ENCODE assay signal across 15 cellular contexts in the genomic region with DNA sequence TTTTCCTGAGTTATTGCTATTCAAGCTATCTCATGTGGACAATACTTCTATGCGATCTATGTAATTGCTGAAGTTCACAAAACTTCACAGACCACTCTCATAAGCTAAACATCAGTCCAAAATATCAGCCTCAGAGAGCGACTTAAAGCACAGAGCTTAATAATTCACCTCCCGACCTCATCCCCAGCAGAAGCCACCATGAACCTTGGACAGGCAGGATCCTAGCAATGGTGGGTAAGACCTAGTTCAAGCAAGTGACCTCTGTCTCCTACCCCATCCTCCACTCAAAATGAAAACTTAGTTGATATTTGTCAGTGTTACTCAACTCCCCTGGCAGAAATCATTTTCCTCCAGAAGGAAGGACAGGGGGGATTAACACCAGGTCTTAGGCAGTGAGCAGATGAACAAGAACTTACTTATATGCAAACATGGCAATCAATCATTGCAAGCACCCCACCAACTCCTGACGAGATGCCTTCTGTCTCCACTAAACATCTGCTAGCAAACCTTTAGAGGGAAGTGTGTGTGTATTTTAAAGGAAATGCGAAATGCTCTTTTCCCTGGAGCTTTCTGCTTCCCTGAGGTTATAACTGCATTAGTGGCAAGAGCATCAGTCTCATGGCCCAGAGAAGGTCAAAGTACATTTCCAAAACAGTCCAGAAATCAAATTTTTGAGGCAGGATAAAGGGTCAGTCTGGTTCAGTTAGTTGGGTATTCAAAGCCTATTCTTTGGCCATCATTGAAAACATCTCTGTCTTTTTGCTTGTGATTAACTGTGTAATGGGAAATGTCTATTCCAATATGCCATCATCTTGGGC.
A peak's percentile ranks its signal among the peaks of the same experiment; 100 is the strongest.
DNase-seq lines count a peak whose midpoint lies in the region; TF ChIP-seq lines count a peak whose summit lies in the region.
"Had no signal": no experiment of that assay in that cellular context is flagged by ENCODE, and none has a peak within 500 bp of the region (broad histone marks: within the 10 kb centered on the region; RNA-seq: fewer than 3 reads in every experiment).

No MANE protein-coding gene starts in this region.

- WGBS in mesendoderm (ENCODE audit: extremely low coverage, insufficient coverage, low lambda C conversion rate), result no CpG with 5 or more reads among the region's 5 CpGs
- no CpG with 5 or more reads among the region's 5 CpGs for WGBS in neuronal stem cell (ENCODE audit: extremely low coverage in 2 of 2, insufficient read length in 2 of 2, insufficient replicate concordance in 1 of 2), 2 donors

- peaks cover 17 to 43% (median 21%) of the 10 kb centered on the region in 10 experiments for H3K4me1 ChIP-seq in BLaER1 treated with 17β-estradiol and CSF1 and Interleukin-3, amounts not matched to agents 10 nM and 100 nM
- H3K4me1 ChIP-seq in mesendoderm (ENCODE audit: control insufficient read depth, low read depth, low read length) (no peaks in the 10 kb centered on the region), neuronal stem cell (ENCODE audit: control insufficient read depth in 2 of 2, insufficient read depth in 1 of 2, low read depth in 1 of 2, low read length in 2 of 2) (peaks cover 0 to 8% of the 10 kb centered on the region in 2 donors), BE2C (no peaks in the 10 kb centered on the region; the same call in 1 of the 2 replicates)
- H3K4me1 ChIP-seq: SJSA1 had no signal

- H3K27me3 ChIP-seq in BLaER1 treated with 17β-estradiol and CSF1 and Interleukin-3, amounts not matched to agents 10 nM and 100 nM, result no peaks in the 10 kb centered on the region
- H3K27me3 ChIP-seq in mesendoderm (ENCODE audit: insufficient read depth, low read length, poor library complexity), result no peaks in the 10 kb centered on the region
- no peaks in the 10 kb centered on the region for H3K27me3 ChIP-seq in neuronal stem cell (ENCODE audit: control insufficient read depth in 3 of 3, insufficient read depth in 3 of 3, low read depth in 1 of 3, low read length in 3 of 3)
- peaks cover 24% of the 10 kb centered on the region for H3K27me3 ChIP-seq in BE2C
- H3K27me3 ChIP-seq: SJSA1 had no signal

- H3K79me1 ChIP-seq in mesendoderm (ENCODE audit: low read length) (no peaks in the 10 kb centered on the region), neuronal stem cell (ENCODE audit: low read depth, low read length) (no peaks in the 10 kb centered on the region)

- peaks cover 41% of the 10 kb centered on the region for H3K4me1 Mint-ChIP-seq in brain

- H3K36me3 ChIP-seq in BLaER1 treated with 17β-estradiol and CSF1 and Interleukin-3, amounts not matched to agents 10 nM and 100 nM, result no peaks in the 10 kb centered on the region
- H3K36me3 ChIP-seq in mesendoderm (ENCODE audit: control insufficient read depth, insufficient read depth, low read length) (no peaks in the 10 kb centered on the region), neuronal stem cell (replicated peaks in 1 of 2; ENCODE audit: control insufficient read depth in 2 of 2, insufficient read depth in 2 of 2, low read length in 2 of 2) (no peaks in the 10 kb centered on the region), BE2C (no peaks in the 10 kb centered on the region)
- H3K36me3 ChIP-seq: SJSA1 had no signal

- no peak overlapping the region for H3K18ac ChIP-seq in mesendoderm (ENCODE audit: low read length)
- no peak overlapping the region for H3K18ac ChIP-seq in neuronal stem cell (ENCODE audit: low read length)

- H3K4me3 ChIP-seq in BLaER1 treated with 17β-estradiol and CSF1 and Interleukin-3, amounts not matched to agents 10 nM and 100 nM, result no peak overlapping the region
- no peak overlapping the region for H3K4me3 ChIP-seq in mesendoderm (ENCODE audit: low read length)
- no peak overlapping the region for H3K4me3 ChIP-seq in neuronal stem cell (ENCODE audit: low read length in 2 of 2)
- H3K4me3 ChIP-seq in BE2C (ENCODE audit: low read depth, low read length), result no peak overlapping the region
- H3K4me3 ChIP-seq: SJSA1 had no signal

- H3K4me3 Mint-ChIP-seq in brain, result no peak overlapping the region
- H3K4me3 Mint-ChIP-seq: CD8-positive, alpha-beta T cell had no signal

- H4K5ac ChIP-seq in mesendoderm (ENCODE audit: low read length), result no peak overlapping the region

- peak overlapping the region; percentile 34 to 90 (median 56) for H3K4me2 ChIP-seq in BLaER1 treated with 17β-estradiol and CSF1 and Interleukin-3, amounts not matched to agents 10 nM and 100 nM
- no peak overlapping the region for H3K4me2 ChIP-seq in mesendoderm (ENCODE audit: low read length)
- no peak overlapping the region for H3K4me2 ChIP-seq in neuronal stem cell (ENCODE audit: insufficient read depth, low read length, poor library complexity, severe bottlenecking)

- H2BK15ac ChIP-seq in mesendoderm (replicated peaks; ENCODE audit: low read depth) (no peak overlapping the region), neuronal stem cell (ENCODE audit: low read length) (no peak overlapping the region)

- H3K27ac ChIP-seq in BLaER1 treated with 17β-estradiol and CSF1 and Interleukin-3, amounts not matched to agents 10 nM and 100 nM, result peak overlapping the region in 3 of 11 experiments; percentile 55 to 62 (median 60); a peak in 5 of 22 replicates
- H3K27ac ChIP-seq in mesendoderm (ENCODE audit: low read depth, low read length), result no peak overlapping the region
- no peak overlapping the region for H3K27ac ChIP-seq in neuronal stem cell (replicated peaks; ENCODE audit: low read length)
- H3K27ac ChIP-seq: SJSA1 had no signal

- H2AFZ ChIP-seq in neuronal stem cell (ENCODE audit: low read length), result no peak overlapping the region

- H4K8ac ChIP-seq in mesendoderm (ENCODE audit: low read depth, low read length) (no peak overlapping the region), neuronal stem cell (ENCODE audit: low read depth, low read length) (no peak overlapping the region)

- H3K36me3 Mint-ChIP-seq in brain, result peaks cover 4% of the 10 kb centered on the region
- H3K36me3 Mint-ChIP-seq: CD8-positive, alpha-beta T cell had no signal

- H3K14ac ChIP-seq in neuronal stem cell (ENCODE audit: low read length), result no peak overlapping the region

- peak overlapping the region in 4 of 5 experiments; percentile 1 to 37 (median 12) for H3K27ac Mint-ChIP-seq in brain
- H3K27ac Mint-ChIP-seq: CD8-positive, alpha-beta T cell had no signal

- TF ChIP-seq CTCF in brain (conservative IDR thresholded peaks at IDR 0.05) (no peak), BE2C (IDR thresholded peaks at IDR 0.05; ENCODE audit: low read depth, low read length) (no peak)

- DNase-seq in NCI-H524 (lab: John Stamatoyannopoulos, UW) (peak; percentile 51 to 90), mesendoderm (no peak), neuronal stem cell (ENCODE audit: low spot score) (no peak), BE2C (no peak), cerebellar cortex (ENCODE audit: low spot score) (no peak)
- no peak for DNase-seq in activated effector memory CD4-positive, alpha-beta T cell treated with Interleukin-2 at 50 U/mL for 16 hours
- DNase-seq: CD8-positive, alpha-beta T cell; KG1; NCI-H1105; NCI-H1694 treated with DMSO at 0.1 percent for 48 hours; NCI-H446 treated with DMSO at 0.1 percent for 48 hours; PC-3 had no signal

- no peak overlapping the region for H2BK5ac ChIP-seq in mesendoderm (ENCODE audit: low read length)
- H2BK5ac ChIP-seq in neuronal stem cell (ENCODE audit: low read length), result no peak overlapping the region

- no peak overlapping the region for H2BK120ac ChIP-seq in mesendoderm (ENCODE audit: low read depth, low read length)
- no peak overlapping the region for H2BK120ac ChIP-seq in neuronal stem cell (ENCODE audit: low read depth, low read length)

- H2BK12ac ChIP-seq in neuronal stem cell (ENCODE audit: low read length), result no peak overlapping the region

- no peaks in the 10 kb centered on the region for H4K20me1 ChIP-seq in BLaER1 treated with 17β-estradiol and CSF1 and Interleukin-3, amounts not matched to agents 10 nM and 100 nM

- H3K23ac ChIP-seq in mesendoderm (ENCODE audit: low read length), result peak overlapping the region; percentile 57
- H3K23ac ChIP-seq in neuronal stem cell (ENCODE audit: low read depth, low read length, poor library complexity), result no peak overlapping the region

- H3K56ac ChIP-seq in mesendoderm (ENCODE audit: low read length), result no peak overlapping the region

- peak overlapping the region in 1 of 11 experiments; percentile 21; a peak in 1 of 22 replicates for H3K9ac ChIP-seq in BLaER1 treated with 17β-estradiol and CSF1 and Interleukin-3, amounts not matched to agents 10 nM and 100 nM
- H3K9ac ChIP-seq in mesendoderm (ENCODE audit: low read length), result no peak overlapping the region
- H3K9ac ChIP-seq in neuronal stem cell (ENCODE audit: low read depth, low read length, poor library complexity), result no peak overlapping the region

- H4K91ac ChIP-seq in neuronal stem cell (ENCODE audit: low read depth, low read length, poor library complexity), result no peak overlapping the region

- H3K9me3 Mint-ChIP-seq in brain, result no peaks in the 10 kb centered on the region
- H3K9me3 Mint-ChIP-seq: CD8-positive, alpha-beta T cell had no signal

- H3K9me3 ChIP-seq in BLaER1 treated with 17β-estradiol and CSF1 and Interleukin-3, amounts not matched to agents 10 nM and 100 nM (replicated peaks in 1 of 11), result no peaks in the 10 kb centered on the region
- H3K9me3 ChIP-seq in neuronal stem cell (replicated peaks in 1 of 2; ENCODE audit: control insufficient read depth in 2 of 2, insufficient read depth in 1 of 2, low read depth in 1 of 2, low read length in 2 of 2) (peaks cover 0 to 2% of the 10 kb centered on the region in 2 donors), BE2C (no peaks in the 10 kb centered on the region)
- H3K9me3 ChIP-seq: SJSA1 had no signal

- H2AK5ac ChIP-seq in mesendoderm (ENCODE audit: low read length) (no peak overlapping the region), neuronal stem cell (ENCODE audit: low read depth, low read length) (no peak overlapping the region)

- H3K27me3 Mint-ChIP-seq in brain, result no peaks in the 10 kb centered on the region

- no peak overlapping the region for H3K4ac ChIP-seq in mesendoderm (ENCODE audit: low read depth, low read length)
- no peak overlapping the region for H3K4ac ChIP-seq in neuronal stem cell (ENCODE audit: low read length)

- H3K79me2 ChIP-seq in mesendoderm (ENCODE audit: control insufficient read depth, insufficient read depth, low read length), result peaks cover 2% of the 10 kb centered on the region

Comparison
In these comparisons a context has a peak if more than half of its experiments do, and no peak if none do; other contexts are left out.
1. H3K4me2 ChIP-seq: peak in BLaER1 treated with 17β-estradiol and CSF1 and Interleukin-3, amounts not matched to agents 10 nM and 100 nM (11 of 11); none in mesendoderm (single experiment) and neuronal stem cell (single experiment).
2. DNase-seq: peak in NCI-H524 (2 of 2); none in mesendoderm (single experiment), neuronal stem cell (single experiment), BE2C (single experiment), activated effector memory CD4-positive, alpha-beta T cell treated with Interleukin-2 at 50 U/mL for 16 hours (single experiment) and cerebellar cortex (single experiment).